ENCODE assay signal across 8 cellular contexts in the genomic region with DNA sequence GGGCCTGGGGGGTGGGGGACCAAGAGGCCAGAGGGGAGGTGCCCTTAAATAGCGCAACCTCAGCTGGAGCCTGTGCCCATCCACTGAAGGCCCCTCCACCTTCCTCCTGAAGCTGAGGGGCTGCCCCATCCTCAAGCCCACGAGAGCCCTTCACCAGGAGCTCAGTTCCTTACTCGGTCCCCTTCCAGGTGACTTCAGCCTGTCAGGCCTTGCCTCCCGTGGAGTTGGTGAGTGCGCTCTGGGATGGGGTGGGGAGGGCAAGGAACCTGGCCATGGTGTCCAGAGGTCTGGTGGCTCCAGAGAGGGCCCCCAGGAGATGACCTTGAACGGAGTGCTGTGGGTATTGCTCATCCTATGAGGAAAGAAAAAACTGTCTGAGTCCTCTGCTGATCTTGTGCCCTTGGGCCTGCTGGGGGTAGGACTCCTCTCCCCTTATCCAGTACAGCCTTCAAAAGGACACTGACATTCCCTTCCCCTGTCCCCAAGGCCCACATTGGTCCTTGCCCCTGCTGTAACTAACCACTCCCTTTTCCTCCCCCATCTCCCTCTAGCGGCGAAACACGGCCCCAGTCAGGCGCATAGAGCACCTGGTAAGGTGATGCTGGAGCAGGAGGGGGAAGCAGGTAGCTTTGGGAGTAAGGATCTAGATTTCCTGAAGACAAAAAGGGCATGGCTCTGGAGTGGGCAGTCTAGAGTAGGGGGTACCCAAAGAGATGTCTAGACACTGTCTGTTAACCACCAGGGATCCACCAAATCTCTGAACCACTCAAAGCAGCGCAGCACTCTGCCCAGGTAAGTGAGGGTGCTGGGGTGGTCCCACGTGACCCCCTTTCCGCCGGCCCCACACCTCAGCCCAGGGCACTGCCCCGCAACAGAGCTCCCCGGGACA.
DNase-seq lines count a peak whose midpoint lies in the region; ATAC-seq and TF ChIP-seq lines count a peak whose summit lies in the region.

No MANE protein-coding gene starts in this region.

- H3K4me1 ChIP-seq in mucosa of rectum (ENCODE audit: control insufficient read depth in 2 of 2, insufficient read depth in 2 of 2, low read length in 2 of 2) (peaks cover 49 to 55% of the 10 kb centered on the region in 2 donors), subcutaneous abdominal adipose tissue (ENCODE audit: control insufficient read depth in 5 of 5, insufficient read depth in 5 of 5, low read length in 5 of 5) (peaks cover 23 to 73% (median 68%) of the 10 kb centered on the region in 5 donors)

- H3K36me3 ChIP-seq in mucosa of rectum (ENCODE audit: control insufficient read depth in 2 of 2, insufficient read depth in 2 of 2, low read length in 2 of 2) (peaks cover 0 to 2% of the 10 kb centered on the region in 2 donors), subcutaneous abdominal adipose tissue (ENCODE audit: control insufficient read depth in 5 of 5, insufficient read depth in 5 of 5, low read length in 5 of 5) (peaks cover 3 to 57% (median 45%) of the 10 kb centered on the region in 5 donors)

- DNase-seq in NCI-H2196 treated with DMSO at 0.1 percent for 48 hours (lab: John Stamatoyannopoulos, UW; ENCODE audit: unreplicated experiment) (peak; percentile 62), activated T-cell treated with anti-CD3 and anti-CD28 coated beads for 4 hours (peak; percentile 51), erythroblast (lab: John Stamatoyannopoulos, UW) (peak; percentile 48 to 69), NCI-H1048 (lab: John Stamatoyannopoulos, UW) (no peak)

- no peaks in the 10 kb centered on the region for H3K27me3 ChIP-seq in mucosa of rectum (ENCODE audit: control insufficient read depth in 2 of 2, insufficient read depth in 2 of 2, low read length in 2 of 2)
- H3K27me3 ChIP-seq in subcutaneous abdominal adipose tissue (ENCODE audit: control insufficient read depth in 5 of 5, insufficient read depth in 4 of 5, low read length in 5 of 5) = peaks cover 0 to 2% (median 0%) of the 10 kb centered on the region in 5 donors

- peak; percentile 22 for ATAC-seq in GM21360 (IDR thresholded peaks at IDR 0.05; ENCODE audit: unreplicated experiment)
- no peak for ATAC-seq in GM21529 (IDR thresholded peaks at IDR 0.05; ENCODE audit: unreplicated experiment)

- no peaks in the 10 kb centered on the region for H3K9me3 ChIP-seq in mucosa of rectum (ENCODE audit: control insufficient read depth in 2 of 2, low read length in 2 of 2)
- no peaks in the 10 kb centered on the region for H3K9me3 ChIP-seq in subcutaneous abdominal adipose tissue (ENCODE audit: control insufficient read depth in 5 of 5, low read length in 5 of 5)

- H3K4me3 ChIP-seq in mucosa of rectum (ENCODE audit: low read length in 2 of 2) = peak overlapping the region; percentile 76 to 82
- peak overlapping the region in 4 of 5 donors; percentile 27 to 65 (median 48) for H3K4me3 ChIP-seq in subcutaneous abdominal adipose tissue (ENCODE audit: low read depth in 1 of 5, low read length in 5 of 5)

- no peak for TF ChIP-seq POLR2A in erythroblast (IDR thresholded peaks at IDR 0.05; ENCODE audit: low read length)

- H3K27ac ChIP-seq in mucosa of rectum (ENCODE audit: low read depth in 2 of 2, low read length in 2 of 2) (peak overlapping the region; percentile 93 to 96), subcutaneous abdominal adipose tissue (ENCODE audit: low read depth, low read length) (peak overlapping the region; percentile 99)

- H3K9ac ChIP-seq in mucosa of rectum (ENCODE audit: low read depth in 1 of 2, low read length in 2 of 2) = peak overlapping the region; percentile 70 to 77
- peak overlapping the region in 4 of 5 donors; percentile 16 to 62 (median 34) for H3K9ac ChIP-seq in subcutaneous abdominal adipose tissue (ENCODE audit: low read length in 5 of 5)
